Comparison of ENCODE assay signal across 8 cellular contexts in genomic region chr7:55255501-55256445, GRCh38.
A peak's percentile ranks its signal among the peaks of the same experiment; 100 is the strongest.
DNase-seq lines count a peak whose midpoint lies in the region; ATAC-seq lines count a peak whose summit lies in the region.

No MANE protein-coding gene starts in this region.

- ATAC-seq in GM18861 (IDR thresholded peaks at IDR 0.05; ENCODE audit: unreplicated experiment) (peak; percentile 75), HG03097 (IDR thresholded peaks at IDR 0.05; ENCODE audit: low FRiP score, unreplicated experiment) (peak; percentile 92)

- peak; percentile 87 for DNase-seq in AG08396 (ENCODE audit: low spot score)
- DNase-seq in NCI-H446 (lab: John Stamatoyannopoulos, UW), result peak; percentile 43 to 84
- peak; percentile 79 to 82 for DNase-seq in activated CD4-positive, alpha-beta T cell treated with anti-CD3 and anti-CD28 coated beads, Interleukin-2, amount 50 U/mL, for 48 hours
- DNase-seq in ecto neural progenitor cell (ENCODE audit: low spot score), result peak; percentile 88
- DNase-seq in lung microvascular endothelial cell (ENCODE audit: low read depth in 2 of 2), result peak; percentile 75 to 81
- DNase-seq in stimulated activated CD4-positive, alpha-beta T cell treated with anti-CD3 and anti-CD28 coated beads, TNF-alpha, amount 100 ng/mL, for 4 hours (ENCODE audit: low read depth in 3 of 3), result peak; percentile 40 to 53 (median 52)

Comparison
In these comparisons a context has a peak if more than half of its experiments do, and no peak if none do; other contexts are left out.
1. Peak in every context shown above with its lines: DNase-seq and ATAC-seq.